Comparison of ENCODE assay signal across 10 cellular contexts in genomic region chr1:244860914-244861610, GRCh38. TPM values are rescaled to one million over a fixed set of nuclear protein-coding genes. Genes with fewer than 3 reads are reported as not detected.
A peak's percentile ranks its signal among the peaks of the same experiment; 100 is the strongest.
DNase-seq lines count a peak whose midpoint lies in the region; ATAC-seq and TF ChIP-seq lines count a peak whose summit lies in the region.
"Had no signal": no experiment of that assay in that cellular context is flagged by ENCODE, and none has a peak within 500 bp of the region (broad histone marks: within the 10 kb centered on the region; RNA-seq: fewer than 3 reads in every experiment).

No MANE protein-coding gene starts in this region.

- no peaks in the 10 kb centered on the region for H3K9me3 Mint-ChIP-seq in naive B cell

- ATAC-seq in naive B cell (ENCODE audit: low read depth in 2 of 2), result no peak
- no peak for ATAC-seq in HG02571 (IDR thresholded peaks at IDR 0.05; ENCODE audit: unreplicated experiment)
- no peak for ATAC-seq in HG03175 (IDR thresholded peaks at IDR 0.05; ENCODE audit: unreplicated experiment)

- peak overlapping the region in 5 of 6 donors; percentile 13 to 95 (median 30) for H3K27ac Mint-ChIP-seq in naive B cell

- peaks cover 0 to 4% (median 0%) of the 10 kb centered on the region in 3 donors for H3K27me3 Mint-ChIP-seq in naive B cell

- DNase-seq in AG04449 (ENCODE audit: low read depth, low spot score) (no peak), mammary epithelial cell (no peak), naive B cell (no peak), NCI-H1105 (lab: John Stamatoyannopoulos, UW) (no peak), GM10266 (ENCODE audit: extremely low spot score) (no peak)
- DNase-seq: NCI-H1436, testis had no signal

- WGBS in mammary epithelial cell (ENCODE audit: low coverage, missing lambda C conversion rate), result 0% methylated on average over 2 of the region's 2 CpGs

- TF ChIP-seq CTCF in AG04449 (IDR thresholded peaks at IDR 0.05; ENCODE audit: insufficient read depth, low read length, missing control alignments) (no peak), mammary epithelial cell (conservative IDR thresholded peaks at IDR 0.05 in 1 of 2, IDR thresholded peaks at IDR 0.05 in 1 of 2; ENCODE audit: extremely low read depth in 1 of 2, insufficient read depth in 1 of 2, low read depth in 1 of 2, low read length in 2 of 2) (no peak), GM10266 (IDR thresholded peaks at IDR 0.05; ENCODE audit: control insufficient read depth, insufficient read depth, low read depth, missing control alignments) (no peak)

- no peak overlapping the region for H2AFZ ChIP-seq in mammary epithelial cell (ENCODE audit: low read depth, low read length)

- H3K27me3 ChIP-seq in HUES6 (ENCODE audit: control insufficient read depth, insufficient read depth, low read length), result no peaks in the 10 kb centered on the region
- H3K27me3 ChIP-seq in mammary epithelial cell (ENCODE audit: insufficient read depth, low read length), result no peaks in the 10 kb centered on the region
- H3K27me3 ChIP-seq: testis had no signal

- H3K36me3 ChIP-seq in HUES6 (ENCODE audit: control insufficient read depth, insufficient read depth, low read length) (peaks cover 75% of the 10 kb centered on the region), mammary epithelial cell (ENCODE audit: insufficient read depth, low read length) (peaks cover 41% of the 10 kb centered on the region)

- H4K20me1 ChIP-seq in mammary epithelial cell (ENCODE audit: insufficient read depth, low read length), result peaks cover 26% of the 10 kb centered on the region

- peak overlapping the region; percentile 63 to 99 (median 92) for H3K4me3 Mint-ChIP-seq in naive B cell

- peak overlapping the region; percentile 96 for H3K4me2 ChIP-seq in mammary epithelial cell (ENCODE audit: insufficient read depth, low read depth, low read length)

- BruUV-seq in mammary epithelial cell (replicated peaks; lab: Mats Ljungman, UMichigan), result no TSS peak

- H3K27ac ChIP-seq in HUES6 (ENCODE audit: low read depth, low read length) (peak overlapping the region; percentile 37; the same call in 1 of the 2 replicates), mammary epithelial cell (ENCODE audit: insufficient read depth, low read depth, low read length) (peak overlapping the region; percentile 49)

- in situ Hi-C loops in mammary epithelial cell (cut with MboI; ENCODE audit: low sequenced_read_pairs in 2 of 2), result loop anchor here in 1 of 2 donors (10.0 to 25.0 kb wide), 2 partner anchors 104 to 176 kb away; a partner anchor contains a TSS

- H3K4me1 Mint-ChIP-seq in naive B cell, result peaks cover 32 to 60% (median 56%) of the 10 kb centered on the region in 3 donors

- H3K9me3 ChIP-seq in HUES6 (ENCODE audit: control insufficient read depth, insufficient read depth, low read depth, low read length) (no peaks in the 10 kb centered on the region), mammary epithelial cell (replicated peaks; ENCODE audit: insufficient read depth, low read length) (no peaks in the 10 kb centered on the region)
- H3K9me3 ChIP-seq: testis had no signal

- intact Hi-C loops in mammary epithelial cell (cut with micrococcal nuclease), result loop anchor here (5.0 kb wide), 1 partner anchor 1631 kb away; no protein-coding TSS in a partner anchor

- H3K79me2 ChIP-seq in mammary epithelial cell (ENCODE audit: insufficient read depth, low read length), result peaks cover 82% of the 10 kb centered on the region

- dilution Hi-C loops in mammary epithelial cell (cut with HindIII; ENCODE audit: low sequenced_read_pairs), result no loop called here

- H3K9ac ChIP-seq in HUES6 (ENCODE audit: low read length) (peak overlapping the region; percentile 45), mammary epithelial cell (ENCODE audit: insufficient read depth, low read length) (peak overlapping the region; percentile 95)

- POLR2A ChIA-PET in AG04449 (lab: Yijun Ruan, JAX), result no interaction called here

- H3K4me3 ChIP-seq in AG04449 (ENCODE audit: low read depth, low read length) (peak overlapping the region; percentile 95), HUES6 (ENCODE audit: low read depth, low read length) (peak overlapping the region; percentile 98), mammary epithelial cell (replicated peaks in 1 of 3; ENCODE audit: insufficient read depth in 1 of 3, low read depth in 2 of 3, low read length in 3 of 3) (peak overlapping the region; percentile 49 to 97 (median 96))

- CTCF ChIA-PET in AG04449 (lab: Yijun Ruan, JAX) (interaction anchor here (0.9 to 2.3 kb wide), 5 partner anchors 9 to 225 kb away, joined by 3 to 10 read pairs (median 4); no protein-coding TSS in a partner anchor), mammary epithelial cell (lab: Charles Lee; ENCODE audit: low non-redundant PET) (interaction anchor here (1.3 kb wide), 1 partner anchor 182 kb away, joined by 5 read pairs; no protein-coding TSS in a partner anchor)

- peaks cover 19 to 26% of the 10 kb centered on the region in 2 donors for H3K36me3 Mint-ChIP-seq in naive B cell

- H3K4me1 ChIP-seq in HUES6 (ENCODE audit: control insufficient read depth, insufficient read depth, low read length), result peaks cover 20% of the 10 kb centered on the region
- H3K4me1 ChIP-seq in mammary epithelial cell (ENCODE audit: insufficient read depth, low read length), result peaks cover 22% of the 10 kb centered on the region

RNA-seq across cellular contexts. Expression of gene HNRNPU, which starts 3.3 kb away (rescaled TPM):
- 100 to 1,000 TPM; 167 to 292 TPM for total RNA-seq in mammary epithelial cell
- polyA plus RNA-seq in mammary epithelial cell (126 TPM), naive B cell (ENCODE audit: low read depth in 6 of 6) (100 to 1,000 TPM; 131 to 412 (median 247) TPM)
- polyA minus RNA-seq in mammary epithelial cell, result 322 TPM

RNA-seq across cellular contexts. Expression of gene COX20, which starts 25.6 kb away (rescaled TPM):
- total RNA-seq in mammary epithelial cell, result 10 to 100 TPM; 13.7 to 35.4 TPM
- polyA plus RNA-seq in mammary epithelial cell (23.5 TPM), naive B cell (ENCODE audit: low read depth in 6 of 6) (10 to 100 TPM; 33.5 to 70.9 (median 49.7) TPM)
- 7.8 TPM for polyA minus RNA-seq in mammary epithelial cell
